ENCODE assay signal across 8 cellular contexts in the genomic region with DNA sequence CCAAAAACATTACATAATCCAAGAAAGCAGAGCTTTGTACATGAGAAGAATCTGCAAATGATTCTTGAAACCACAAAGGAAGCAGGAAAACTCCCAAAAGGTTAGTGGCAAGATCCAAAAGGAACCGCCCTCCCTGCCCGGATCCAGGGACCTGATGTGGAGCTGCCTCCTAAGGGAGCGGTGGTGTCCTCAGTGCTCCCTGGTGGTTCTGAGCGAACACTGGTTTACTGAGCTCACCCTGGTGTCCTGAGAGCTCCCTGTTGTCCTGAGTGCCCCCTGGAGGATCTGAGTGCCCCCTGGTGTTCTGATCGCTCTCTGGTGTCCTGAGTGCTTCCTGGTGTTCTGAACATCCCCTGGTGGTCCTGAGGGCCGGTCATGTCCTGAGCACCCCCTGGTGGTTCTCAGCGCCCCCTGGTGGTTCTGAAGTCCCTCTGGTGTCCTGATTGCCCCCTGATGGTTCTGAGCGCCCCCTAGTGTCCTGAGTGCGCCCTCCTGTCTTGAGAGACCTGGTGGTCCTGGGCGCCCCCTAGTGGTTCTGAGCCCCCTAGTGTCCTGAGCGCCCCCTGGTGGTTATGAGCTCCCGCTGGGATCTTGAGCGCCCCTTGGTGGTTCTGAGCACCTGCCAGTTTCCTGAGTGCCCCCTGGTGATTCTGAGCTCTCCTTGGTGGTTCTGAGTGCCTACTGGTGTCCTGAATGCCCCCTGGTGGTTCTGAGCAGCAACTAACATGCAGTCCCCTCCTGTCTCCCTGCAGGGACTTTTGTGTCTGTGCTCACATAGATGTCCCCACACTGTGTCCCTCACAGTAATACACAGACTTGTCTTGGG.
A peak's percentile ranks its signal among the peaks of the same experiment; 100 is the strongest.
DNase-seq lines count a peak whose midpoint lies in the region; ATAC-seq, FAIRE-seq and TF ChIP-seq lines count a peak whose summit lies in the region.

No MANE protein-coding gene starts in this region.

- no peaks in the 10 kb centered on the region for H3K4me1 Mint-ChIP-seq in IgD-negative memory B cell

- H3K4me3 ChIP-seq in dorsolateral prefrontal cortex (no peak overlapping the region), pancreas (no peak overlapping the region)

- ATAC-seq in pancreas = peak in 1 of 4 donors; percentile 37

- FAIRE-seq in pancreas (lab: Jason Lieb, UNC) = no peak

- peak overlapping the region in 2 of 4 donors; percentile 55 to 65 for H3K4me3 Mint-ChIP-seq in IgD-negative memory B cell

- peak; percentile 100 for TF ChIP-seq CTCF in GM20000 (IDR thresholded peaks at IDR 0.05; ENCODE audit: extremely low read depth, missing control alignments)
- TF ChIP-seq CTCF in dorsolateral prefrontal cortex (IDR thresholded peaks at IDR 0.05 in 54 of 56, conservative IDR thresholded peaks at IDR 0.05 in 2 of 56; ENCODE audit: low read depth in 1 of 56, partially characterized antibody in 56 of 56) = peak in 47 of 56 donors; percentile 13 to 81 (median 43)
- peak in 3 of 4 donors; percentile 12 to 46 (median 15) for TF ChIP-seq CTCF in pancreas (IDR thresholded peaks at IDR 0.05)

- H3K27me3 Mint-ChIP-seq in IgD-negative memory B cell = peaks cover 5% of the 10 kb centered on the region

- no peaks in the 10 kb centered on the region for H3K36me3 Mint-ChIP-seq in IgD-negative memory B cell

- H3K27ac ChIP-seq in dorsolateral prefrontal cortex = no peak overlapping the region
- no peak overlapping the region for H3K27ac ChIP-seq in pancreas

- 65 to 76% methylated on average over 12 to 13 of the region's 13 CpGs for WGBS in pancreas, 2 donors

- no peaks in the 10 kb centered on the region for H3K4me1 ChIP-seq in pancreas

- H3K27me3 ChIP-seq in dorsolateral prefrontal cortex = peaks cover 0 to 29% (median 7%) of the 10 kb centered on the region in 45 donors
- H3K27me3 ChIP-seq in pancreas = peaks cover 0 to 4% (median 2%) of the 10 kb centered on the region in 4 donors

- intact Hi-C loops in dorsolateral prefrontal cortex (cut with DNase I) = no loop called here
- intact Hi-C loops in pancreas (cut with DNase I) = no loop called here

- H3K9me3 ChIP-seq in pancreas = no peaks in the 10 kb centered on the region

- H3K9me3 Mint-ChIP-seq in IgD-negative memory B cell = peaks cover 0 to 2% (median 0%) of the 10 kb centered on the region in 3 donors

- peak overlapping the region; percentile 67 to 84 (median 84) for H3K27ac Mint-ChIP-seq in IgD-negative memory B cell

- DNase-seq in DMS114 treated with DMSO at 0.1 percent for 48 hours (lab: John Stamatoyannopoulos, UW; ENCODE audit: unreplicated experiment) = peak; percentile 9
- DNase-seq in GM20000 (ENCODE audit: low spot score) = peak; percentile 86
- DNase-seq in activated CD4-positive, alpha-beta T cell treated with anti-CD3 and anti-CD28 coated beads for 24 hours (ENCODE audit: low read depth in 2 of 2) = peak; percentile 86 to 100
- DNase-seq in dorsolateral prefrontal cortex = peak in 1 of 10 donors; percentile 12
- DNase-seq in pancreas = peak in 5 of 6 donors; percentile 6 to 58 (median 46)
- DNase-seq in epidermal melanocyte (ENCODE audit: insufficient read length, low spot score) = no peak
- DNase-seq in kidney glomerular epithelial cell (lab: John Stamatoyannopoulos, UW) = no peak

- no peaks in the 10 kb centered on the region for H3K36me3 ChIP-seq in pancreas

Comparison
In these comparisons a context has a peak if more than half of its experiments do, and no peak if none do; other contexts are left out.
1. DNase-seq: peak in DMS114 treated with DMSO at 0.1 percent for 48 hours (single experiment), GM20000 (single experiment), activated CD4-positive, alpha-beta T cell treated with anti-CD3 and anti-CD28 coated beads for 24 hours (2 of 2) and pancreas (5 of 6); none in epidermal melanocyte (single experiment) and kidney glomerular epithelial cell (single experiment).
2. CTCF ChIP-seq: peak in every context shown above with its lines; median percentile 100 in GM20000; 43 in dorsolateral prefrontal cortex; 15 in pancreas.